ENCODE assay signal across 1 cellular context in genomic region chr19:38705197-38706019, GRCh38.
TF ChIP-seq lines count a peak whose summit lies in the region.

No MANE protein-coding gene starts in this region.

TF ChIP-seq in H1, 55 proteins besides CTCF, POLR2A, EP300 and RAD21:
- TF ChIP-seq YY1 (IDR thresholded peaks at IDR 0.05; ENCODE audit: low read depth, low read length) (no peak), POLR2AphosphoS5 (IDR thresholded peaks at IDR 0.05; ENCODE audit: low read depth, low read length) (no peak), SUZ12 (IDR thresholded peaks at IDR 0.05; ENCODE audit: low read length) (no peak), KDM1A (IDR thresholded peaks at IDR 0.05; ENCODE audit: borderline replicate concordance, low read length) (no peak), CBX8 (IDR thresholded peaks at IDR 0.05; ENCODE audit: borderline replicate concordance, low read depth, low read length) (no peak)
TF ChIP-seq in H1: peak in this region for 0.
